Comparison of ENCODE assay signal across 13 cellular contexts in genomic region chr22:26485991-26486390, GRCh38. TPM values are rescaled to one million over a fixed set of nuclear protein-coding genes. Genes with fewer than 3 reads are reported as not detected.
DNase-seq lines count a peak whose midpoint lies in the region; ATAC-seq and TF ChIP-seq lines count a peak whose summit lies in the region.
"Had no signal": no experiment of that assay in that cellular context is flagged by ENCODE, and none has a peak within 500 bp of the region (broad histone marks: within the 10 kb centered on the region; RNA-seq: fewer than 3 reads in every experiment).

No MANE protein-coding gene starts in this region.

- H3K27me3 Mint-ChIP-seq in activated CD8-positive, alpha-beta memory T cell treated with anti-CD3 and anti-CD28 coated beads, Interleukin-2, amount 10 ng/mL, durations not matched to agents 7 days and 5 days = no peaks in the 10 kb centered on the region
- no peaks in the 10 kb centered on the region for H3K27me3 Mint-ChIP-seq in activated naive CD8-positive, alpha-beta T cell treated with anti-CD3 and anti-CD28 coated beads, Interleukin-2, amount 50 U/mL, for 24 hours
- H3K27me3 Mint-ChIP-seq in progenitor cell of endocrine pancreas = no peaks in the 10 kb centered on the region
- H3K27me3 Mint-ChIP-seq: T-cell had no signal

- H3K79me2 ChIP-seq in Loucy (ENCODE audit: insufficient read depth, low read length) = peaks cover 52% of the 10 kb centered on the region

- H3K4me1 Mint-ChIP-seq in activated CD8-positive, alpha-beta memory T cell treated with anti-CD3 and anti-CD28 coated beads, Interleukin-2, amount 10 ng/mL, durations not matched to agents 7 days and 5 days = peaks cover 46% of the 10 kb centered on the region
- peaks cover 45% of the 10 kb centered on the region for H3K4me1 Mint-ChIP-seq in activated naive CD8-positive, alpha-beta T cell treated with anti-CD3 and anti-CD28 coated beads, Interleukin-2, amount 50 U/mL, for 24 hours
- peaks cover 25% of the 10 kb centered on the region for H3K4me1 Mint-ChIP-seq in progenitor cell of endocrine pancreas (ENCODE audit: low read depth)

- peaks cover 48% of the 10 kb centered on the region for H3K4me1 ChIP-seq in Loucy (ENCODE audit: insufficient read depth, low read length, poor library complexity, severe bottlenecking)

- H3K4me2 ChIP-seq in Loucy (ENCODE audit: low read depth, low read length, poor library complexity, severe bottlenecking) = peak overlapping the region; percentile 80

- H3K27ac Mint-ChIP-seq in activated CD8-positive, alpha-beta memory T cell treated with anti-CD3 and anti-CD28 coated beads, Interleukin-2, amount 10 ng/mL, durations not matched to agents 7 days and 5 days = peak overlapping the region; percentile 45
- peak overlapping the region; percentile 80 for H3K27ac Mint-ChIP-seq in activated naive CD8-positive, alpha-beta T cell treated with anti-CD3 and anti-CD28 coated beads, Interleukin-2, amount 50 U/mL, for 24 hours
- H3K27ac Mint-ChIP-seq in progenitor cell of endocrine pancreas = peak overlapping the region; percentile 68

- H3K4me3 ChIP-seq in Loucy (ENCODE audit: low read length, poor library complexity, severe bottlenecking) = peak overlapping the region; percentile 97

- no peaks in the 10 kb centered on the region for H4K20me1 ChIP-seq in Loucy (ENCODE audit: insufficient read depth, low read length, poor library complexity, severe bottlenecking)

- H3K4me3 Mint-ChIP-seq in activated CD8-positive, alpha-beta memory T cell treated with anti-CD3 and anti-CD28 coated beads, Interleukin-2, amount 10 ng/mL, durations not matched to agents 7 days and 5 days = peak overlapping the region; percentile 4
- H3K4me3 Mint-ChIP-seq in activated naive CD8-positive, alpha-beta T cell treated with anti-CD3 and anti-CD28 coated beads, Interleukin-2, amount 50 U/mL, for 24 hours = peak overlapping the region; percentile 96
- H3K4me3 Mint-ChIP-seq in progenitor cell of endocrine pancreas (ENCODE audit: low read depth) = no peak overlapping the region

- H3K36me3 ChIP-seq in Loucy (ENCODE audit: insufficient read depth, low read length) = peaks cover 30% of the 10 kb centered on the region; the same call in 1 of the 2 replicates

- H3K9ac ChIP-seq in Loucy (ENCODE audit: low read depth, low read length, poor library complexity, severe bottlenecking) = no peak overlapping the region

- TF ChIP-seq CTCF in Loucy (conservative IDR thresholded peaks at IDR 0.05; ENCODE audit: low read length) (no peak), progenitor cell of endocrine pancreas (IDR thresholded peaks at IDR 0.05; ENCODE audit: unreplicated experiment) (no peak)

- no peaks in the 10 kb centered on the region for H3F3A ChIP-seq in Loucy (ENCODE audit: low read depth)

- ATAC-seq in activated CD8-positive, alpha-beta memory T cell treated with anti-CD3 and anti-CD28 coated beads, Interleukin-2, amount 10 ng/mL, durations not matched to agents 7 days and 5 days = no peak
- no peak for ATAC-seq in activated naive CD8-positive, alpha-beta T cell treated with anti-CD3 and anti-CD28 coated beads, Interleukin-2, amount 50 U/mL, for 24 hours
- no peak for ATAC-seq in HG03520 (IDR thresholded peaks at IDR 0.05; ENCODE audit: unreplicated experiment)
- no peak for ATAC-seq in GM18505 (IDR thresholded peaks at IDR 0.05; ENCODE audit: unreplicated experiment)
- ATAC-seq: left lobe of liver, T-cell had no signal

- H2AFZ ChIP-seq in Loucy (ENCODE audit: low read length) = no peak overlapping the region

- H3K9me2 ChIP-seq in Loucy (replicated peaks; ENCODE audit: low read depth, low read length) = no peaks in the 10 kb centered on the region

- CTCF ChIA-PET in activated CD8-positive, alpha-beta memory T cell treated with anti-CD3 and anti-CD28 coated beads, Interleukin-2, amount 10 ng/mL, durations not matched to agents 7 days and 5 days (lab: Charles Lee) = interaction anchor here (0.8 to 5.4 kb wide), 3 partner anchors 16 to 181 kb away, joined by 3 to 48 read pairs (median 3); no protein-coding TSS in a partner anchor

- no peaks in the 10 kb centered on the region for H3K27me3 ChIP-seq in Loucy (ENCODE audit: insufficient read depth, low read length, poor library complexity, severe bottlenecking)

- H3K36me3 Mint-ChIP-seq in activated CD8-positive, alpha-beta memory T cell treated with anti-CD3 and anti-CD28 coated beads, Interleukin-2, amount 10 ng/mL, durations not matched to agents 7 days and 5 days = peaks cover 14% of the 10 kb centered on the region
- peaks cover 38% of the 10 kb centered on the region for H3K36me3 Mint-ChIP-seq in activated naive CD8-positive, alpha-beta T cell treated with anti-CD3 and anti-CD28 coated beads, Interleukin-2, amount 50 U/mL, for 24 hours (ENCODE audit: low read depth)
- H3K36me3 Mint-ChIP-seq in progenitor cell of endocrine pancreas (ENCODE audit: insufficient read depth) = peaks cover 11% of the 10 kb centered on the region

- no peak for TF ChIP-seq POLR2A in GM18505 (IDR thresholded peaks at IDR 0.05; ENCODE audit: borderline replicate concordance, extremely low read depth, insufficient read depth, insufficient read length)

- no peaks in the 10 kb centered on the region for H3K9me3 ChIP-seq in Loucy (ENCODE audit: insufficient read depth, low read depth, low read length)

- H3K9me3 Mint-ChIP-seq in activated CD8-positive, alpha-beta memory T cell treated with anti-CD3 and anti-CD28 coated beads, Interleukin-2, amount 10 ng/mL, durations not matched to agents 7 days and 5 days (ENCODE audit: low read depth) = no peaks in the 10 kb centered on the region
- H3K9me3 Mint-ChIP-seq in activated naive CD8-positive, alpha-beta T cell treated with anti-CD3 and anti-CD28 coated beads, Interleukin-2, amount 50 U/mL, for 24 hours = no peaks in the 10 kb centered on the region
- H3K9me3 Mint-ChIP-seq in progenitor cell of endocrine pancreas (ENCODE audit: low read depth) = no peaks in the 10 kb centered on the region
- H3K9me3 Mint-ChIP-seq: T-cell had no signal

- DNase-seq in activated CD8-positive, alpha-beta memory T cell treated with anti-CD3 and anti-CD28 coated beads, Interleukin-2, amount 10 ng/mL, durations not matched to agents 7 days and 5 days = no peak
- no peak for DNase-seq in activated CD8-positive, alpha-beta memory T cell treated with anti-CD3 and anti-CD28 coated beads for 24 hours
- DNase-seq in activated naive CD8-positive, alpha-beta T cell treated with anti-CD3 and anti-CD28 coated beads, Interleukin-2, amount 50 U/mL, for 24 hours = no peak
- no peak for DNase-seq in progenitor cell of endocrine pancreas (ENCODE audit: low spot score, unreplicated experiment)
- DNase-seq in NCI-H146 treated with DMSO at 0.1 percent for 48 hours (lab: John Stamatoyannopoulos, UW; ENCODE audit: unreplicated experiment) = no peak
- DNase-seq: activated gamma-delta T cell treated with Interleukin-2 at 50 U/mL for 16 hours; effector CD8-positive, alpha-beta T cell; NCI-H526 treated with DMSO at 0.1 percent for 48 hours; T-cell had no signal

RNA-seq across cellular contexts. Expression of gene SRRD, which starts 2.3 kb away (rescaled TPM):
- 10 to 100 TPM; 17.5 to 22.6 TPM for total RNA-seq in activated CD8-positive, alpha-beta memory T cell treated with anti-CD3 and anti-CD28 coated beads, Interleukin-2, amount 10 ng/mL, durations not matched to agents 7 days and 5 days
- total RNA-seq in progenitor cell of endocrine pancreas = 23.2 and 25.4 TPM in 2 replicates

RNA-seq across cellular contexts. Expression of gene HPS4, which starts 2.4 kb away (rescaled TPM):
- total RNA-seq in activated CD8-positive, alpha-beta memory T cell treated with anti-CD3 and anti-CD28 coated beads, Interleukin-2, amount 10 ng/mL, durations not matched to agents 7 days and 5 days = 10 to 100 TPM; 39.3 to 41.2 TPM
- 42.7 and 43.2 TPM in 2 replicates for total RNA-seq in progenitor cell of endocrine pancreas

RNA-seq across cellular contexts. Expression of gene TFIP11, which starts 26.3 kb away (rescaled TPM):
- total RNA-seq in activated CD8-positive, alpha-beta memory T cell treated with anti-CD3 and anti-CD28 coated beads, Interleukin-2, amount 10 ng/mL, durations not matched to agents 7 days and 5 days = 10 to 100 TPM; 58.0 to 64.8 TPM
- 36.4 and 38.7 TPM in 2 replicates for total RNA-seq in progenitor cell of endocrine pancreas

RNA-seq across cellular contexts. Expression of gene ASPHD2, which starts 56.9 kb away (rescaled TPM):
- 10 to 100 TPM; 15.3 to 17.0 TPM for total RNA-seq in activated CD8-positive, alpha-beta memory T cell treated with anti-CD3 and anti-CD28 coated beads, Interleukin-2, amount 10 ng/mL, durations not matched to agents 7 days and 5 days
- total RNA-seq in progenitor cell of endocrine pancreas = 4.0 and 4.2 TPM in 2 replicates
